Comparison of ENCODE assay signal across 11 cellular contexts in the genomic region with DNA sequence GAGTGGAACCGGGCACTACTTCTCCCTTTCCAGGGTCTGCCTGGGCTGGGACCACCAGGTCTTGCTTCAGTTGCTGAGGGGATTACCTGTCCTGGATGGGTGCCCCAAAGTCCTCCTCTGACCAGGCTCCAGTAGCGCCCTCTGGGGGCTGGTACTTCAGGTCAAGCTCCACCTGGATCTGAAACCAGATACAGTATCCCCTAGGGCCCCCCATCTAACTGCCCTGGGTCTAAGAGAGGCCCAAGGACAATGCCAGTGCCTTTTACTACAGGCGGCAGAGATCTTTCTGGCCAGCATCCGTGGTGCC. TPM values are rescaled to one million over a fixed set of nuclear protein-coding genes. Genes with fewer than 3 reads are reported as not detected.
DNase-seq lines count a peak whose midpoint lies in the region; ATAC-seq and TF ChIP-seq lines count a peak whose summit lies in the region.
"Had no signal": no experiment of that assay in that cellular context is flagged by ENCODE, and none has a peak within 500 bp of the region (broad histone marks: within the 10 kb centered on the region; RNA-seq: fewer than 3 reads in every experiment).

No MANE protein-coding gene starts in this region.

- peaks cover 12% of the 10 kb centered on the region for H3K4me1 Mint-ChIP-seq in activated T-cell treated with anti-CD3 and anti-CD28 coated beads, Interleukin-2, amount 50 U/mL, for 24 hours (ENCODE audit: low read depth)

- H3K27me3 ChIP-seq in foreskin keratinocyte (peaks cover 29% of the 10 kb centered on the region), lower lobe of right lung (ENCODE audit: low read depth) (peaks cover 28% of the 10 kb centered on the region)

- TF ChIP-seq CTCF in AG09309 (IDR thresholded peaks at IDR 0.05; ENCODE audit: control insufficient read depth, insufficient read depth, low read depth, low read length, missing control alignments) (peak; percentile 36), GM12864 (IDR thresholded peaks at IDR 0.05; ENCODE audit: low read depth, low read length, missing control alignments) (peak; percentile 47), foreskin keratinocyte (conservative IDR thresholded peaks at IDR 0.05) (peak; percentile 50), lower lobe of right lung (IDR thresholded peaks at IDR 0.05) (no peak)

- H3K27ac ChIP-seq in foreskin keratinocyte (no peak overlapping the region), lower lobe of right lung (no peak overlapping the region)
- H3K27ac ChIP-seq: skin epidermis had no signal

- no peaks in the 10 kb centered on the region for H3K9me3 Mint-ChIP-seq in activated T-cell treated with anti-CD3 and anti-CD28 coated beads, Interleukin-2, amount 50 U/mL, for 24 hours

- no peaks in the 10 kb centered on the region for H3K9me3 ChIP-seq in lower lobe of right lung

- no peak for ATAC-seq in foreskin keratinocyte
- ATAC-seq in lower lobe of right lung, result no peak
- ATAC-seq in GM21576 (IDR thresholded peaks at IDR 0.05; ENCODE audit: unreplicated experiment), result no peak

- intact Hi-C loops in lower lobe of right lung (cut with DNase I), result no loop called here

- in situ Hi-C loops in SK-MEL-5 (cut with HindIII; ENCODE audit: low pct_unique_long_range_greater_than_20kb, low sequenced_read_pairs) (no loop called here), ACHN (cut with HindIII; ENCODE audit: low pct_ligation_motif_present, low pct_unique_long_range_greater_than_20kb, low sequenced_read_pairs) (no loop called here)

- no peak overlapping the region for H3K27ac Mint-ChIP-seq in activated T-cell treated with anti-CD3 and anti-CD28 coated beads, Interleukin-2, amount 50 U/mL, for 24 hours

- no peaks in the 10 kb centered on the region for H3K36me3 ChIP-seq in lower lobe of right lung

- H3K4me3 ChIP-seq in AG09309 (ENCODE audit: control insufficient read depth, low read depth, low read length) (no peak overlapping the region), GM12864 (ENCODE audit: low read depth, low read length) (no peak overlapping the region), lower lobe of right lung (no peak overlapping the region)
- H3K4me3 ChIP-seq: lung, skin epidermis had no signal

- H3K27me3 Mint-ChIP-seq in activated T-cell treated with anti-CD3 and anti-CD28 coated beads, Interleukin-2, amount 50 U/mL, for 24 hours, result peaks cover 38% of the 10 kb centered on the region

- DNase-seq in AG09309 (ENCODE audit: low read depth) (no peak), GM12864 (ENCODE audit: low read depth) (no peak), SK-MEL-5 (ENCODE audit: low read depth, low spot score) (peak; percentile 51), foreskin keratinocyte (no peak), lower lobe of right lung (no peak), ACHN (no peak)
- no peak for DNase-seq in activated T-cell treated with anti-CD3 and anti-CD28 coated beads, Interleukin-2, amount 50 U/mL, for 24 hours
- DNase-seq: effector CD4-positive, alpha-beta T cell had no signal

- no peak overlapping the region for H3K4me3 Mint-ChIP-seq in activated T-cell treated with anti-CD3 and anti-CD28 coated beads, Interleukin-2, amount 50 U/mL, for 24 hours

- H3K4me1 ChIP-seq in foreskin keratinocyte (peaks cover 7% of the 10 kb centered on the region), lower lobe of right lung (peaks cover 20% of the 10 kb centered on the region)

- H3K36me3 Mint-ChIP-seq in activated T-cell treated with anti-CD3 and anti-CD28 coated beads, Interleukin-2, amount 50 U/mL, for 24 hours (ENCODE audit: low read depth), result no peaks in the 10 kb centered on the region

RNA-seq across cellular contexts. Expression of gene SPAG4, which starts 11.2 kb away (rescaled TPM):
- total RNA-seq in SK-MEL-5 (2014; rRNA removed; shearing (Covaris generic)), result 1.8 and 2.7 TPM in 2 replicates
- polyA plus RNA-seq in SK-MEL-5 (2015; cell fraction: cytosol; rRNA removed), result 2.5 and 3.7 TPM in 2 replicates
- polyA plus RNA-seq in SK-MEL-5 (2015; cell fraction: nucleus; rRNA removed), result 3.0 and 11.2 TPM in 2 replicates
- total RNA-seq in foreskin keratinocyte (1.5 and 3.2 TPM in 2 replicates), lower lobe of right lung (4.2 TPM)
- 1.7 and 2.2 TPM in 2 replicates for polyA plus RNA-seq in foreskin keratinocyte
